ENCODE assay signal across 8 cellular contexts in genomic region chr12:57213068-57213715, GRCh38. TPM values are rescaled to one million over a fixed set of nuclear protein-coding genes. Genes with fewer than 3 reads are reported as not detected.
DNase-seq lines count a peak whose midpoint lies in the region; ATAC-seq and TF ChIP-seq lines count a peak whose summit lies in the region.

No MANE protein-coding gene starts in this region.

- no peak overlapping the region for H3K4me3 Mint-ChIP-seq in Calu3 (ENCODE audit: low read depth, unreplicated experiment)
- H3K4me3 Mint-ChIP-seq in WTC11: peak overlapping the region; percentile 53

- TF ChIP-seq CTCF in Calu3 (IDR thresholded peaks at IDR 0.05; ENCODE audit: unreplicated experiment): peak; percentile 83
- peak; percentile 87 for TF ChIP-seq CTCF in WTC11 (IDR thresholded peaks at IDR 0.05)

- H3K36me3 Mint-ChIP-seq in Calu3 (ENCODE audit: insufficient read depth, unreplicated experiment) (peaks cover 10% of the 10 kb centered on the region), WTC11 (peaks cover 9% of the 10 kb centered on the region)

- peaks cover 39% of the 10 kb centered on the region for H3K27me3 Mint-ChIP-seq in Calu3 (ENCODE audit: unreplicated experiment)
- peaks cover 44% of the 10 kb centered on the region for H3K27me3 Mint-ChIP-seq in WTC11 (ENCODE audit: low read depth)

- DNase-seq in Calu3: peak; percentile 94
- peak; percentile 84 for DNase-seq in NCI-H2171 treated with DMSO at 0.1 percent for 48 hours (lab: John Stamatoyannopoulos, UW)
- DNase-seq in WTC11 (ENCODE audit: low spot score): peak; percentile 87
- DNase-seq in T47D (ENCODE audit: low read depth in 1 of 2, low spot score in 1 of 2): peak; percentile 93 to 96
- DNase-seq in inferior parietal cortex (ENCODE audit: extremely low spot score): peak; percentile 88
- peak; percentile 70 to 78 for DNase-seq in stimulated activated CD4-positive, alpha-beta T cell treated with anti-CD3 and anti-CD28 coated beads, Interleukin-15, amount 100 ng/mL, for 48 hours (ENCODE audit: low read depth in 2 of 2)
- no peak for DNase-seq in OCI-M2 (lab: John Stamatoyannopoulos, UW; ENCODE audit: unreplicated experiment)

- CTCF ChIA-PET in Calu3 (lab: Charles Lee) (interaction anchor here (0.5 to 2.3 kb wide), 14 partner anchors 17 to 552 kb away, joined by 3 to 26 read pairs (median 6); partner anchors contain the start of genes NEMP1 and SHMT2), WTC11 (lab: Charles Lee) (interaction anchor here (0.6 to 8.5 kb wide), 51 partner anchors 12 to 1058 kb away, joined by 3 to 415 read pairs (median 4); partner anchors contain the start of genes GLI1, INHBE, LRP1 and SHMT2)

- H3K27ac Mint-ChIP-seq in Calu3 (ENCODE audit: unreplicated experiment): no peak overlapping the region
- H3K27ac Mint-ChIP-seq in WTC11: peak overlapping the region; percentile 13; the same call in 1 of the 2 replicates

- peak; percentile 34 for ATAC-seq in HG02759 (IDR thresholded peaks at IDR 0.05; ENCODE audit: unreplicated experiment)
- ATAC-seq in WTC11: peak; percentile 14

- intact Hi-C loops in Calu3 (cut with micrococcal nuclease; ENCODE audit: unreplicated experiment): loop anchor here (1.0 to 5.0 kb wide), 2 partner anchors 27 to 244 kb away; partner anchors contain the start of genes GLI1 and INHBE

- H3K4me1 Mint-ChIP-seq in Calu3 (ENCODE audit: low read depth, unreplicated experiment): peaks cover 37% of the 10 kb centered on the region
- peaks cover 35% of the 10 kb centered on the region for H3K4me1 Mint-ChIP-seq in WTC11

- in situ Hi-C loops in T47D (cut with HindIII; ENCODE audit: low pct_unique_long_range_greater_than_20kb, low sequenced_read_pairs): no loop called here

- BruUV-seq in Calu3 (replicated peaks; lab: Mats Ljungman, UMichigan): no TSS peak

- POLR2A ChIA-PET in WTC11 (lab: Charles Lee): interaction anchor here (0.7 to 3.0 kb wide), 9 partner anchors 11 to 242 kb away, joined by 4 to 18 read pairs (median 8); partner anchors contain the start of genes INHBE and SHMT2

- H3K9me3 Mint-ChIP-seq in Calu3 (ENCODE audit: low read depth, unreplicated experiment): no peaks in the 10 kb centered on the region
- no peaks in the 10 kb centered on the region for H3K9me3 Mint-ChIP-seq in WTC11

TF ChIP-seq in WTC11, 78 proteins besides CTCF, POLR2A, EP300 and RAD21:
- TF ChIP-seq FOXP4 (CRISPR knock-in tag; IDR thresholded peaks at IDR 0.05) (no peak), ATF1 (CRISPR knock-in tag; IDR thresholded peaks at IDR 0.05) (0 out of 2 replicates have a peak, but pooled peaks have one; percentile 36), ZBTB43 (CRISPR knock-in tag; IDR thresholded peaks at IDR 0.05) (no peak), TCF7 (CRISPR knock-in tag; IDR thresholded peaks at IDR 0.05; ENCODE audit: low read depth) (no peak), CREB1 (CRISPR knock-in tag; IDR thresholded peaks at IDR 0.05) (no peak), HMGXB4 (CRISPR knock-in tag; IDR thresholded peaks at IDR 0.05) (0 out of 2 replicates have a peak, but pooled peaks have one; percentile 32), NR3C1 (CRISPR knock-in tag; conservative IDR thresholded peaks at IDR 0.05; ENCODE audit: low read depth) (no peak), ZNF425 (CRISPR knock-in tag; conservative IDR thresholded peaks at IDR 0.05) (no peak)
TF ChIP-seq in WTC11: peak in this region for 2.

RNA-seq across cellular contexts. Expression of gene NXPH4, which starts 3.4 kb away (rescaled TPM):
- 2.0 and 4.1 TPM in 2 replicates for total RNA-seq in Calu3 (2022)
- total RNA-seq in WTC11 (2021): 3.7 to 4.9 TPM (median 4.4 TPM) in 3 replicates

RNA-seq across cellular contexts. Expression of gene SHMT2, which starts 16.3 kb away (rescaled TPM):
- total RNA-seq in Calu3 (2022): 203 and 243 TPM in 2 replicates
- total RNA-seq in WTC11 (2021): 262 to 297 TPM (median 265 TPM) in 3 replicates

RNA-seq across cellular contexts. Expression of gene STAC3, which starts 37.8 kb away (rescaled TPM):
- total RNA-seq in Calu3 (2022): 5.0 and 7.0 TPM in 2 replicates
- total RNA-seq in WTC11 (2021): 3.2 to 3.4 TPM (median 3.3 TPM) in 3 replicates
